ENCODE assay signal across 9 cellular contexts in genomic region chr6:160455484-160456213, GRCh38.
DNase-seq lines count a peak whose midpoint lies in the region; ATAC-seq and TF ChIP-seq lines count a peak whose summit lies in the region.
"Had no signal": no experiment of that assay in that cellular context is flagged by ENCODE, and none has a peak within 500 bp of the region (broad histone marks: within the 10 kb centered on the region; RNA-seq: fewer than 3 reads in every experiment).

No MANE protein-coding gene starts in this region.

- no peaks in the 10 kb centered on the region for H3K4me1 ChIP-seq in GM23338 (ENCODE audit: insufficient read depth)
- no peaks in the 10 kb centered on the region for H3K4me1 ChIP-seq in breast epithelium

- no peaks in the 10 kb centered on the region for H3K9me2 ChIP-seq in GM23338 (ENCODE audit: insufficient read depth)

- no peaks in the 10 kb centered on the region for H3K36me3 ChIP-seq in GM23338 (ENCODE audit: insufficient read depth)
- H3K36me3 ChIP-seq in MG63, result no peaks in the 10 kb centered on the region
- no peaks in the 10 kb centered on the region for H3K36me3 ChIP-seq in breast epithelium

- no peak overlapping the region for H3K4me3 Mint-ChIP-seq in GM23338
- H3K4me3 Mint-ChIP-seq: stimulated activated naive CD8-positive, alpha-beta T cell treated with anti-CD3 and anti-CD28 coated beads, Interleukin-15, Interleukin-2, amounts not matched to agents 100 ng/mL and 50 ng/mL, for 24 hours had no signal

- no peaks in the 10 kb centered on the region for H3F3A ChIP-seq in GM23338 (replicated peaks; ENCODE audit: low read depth)

- H3K27ac ChIP-seq in GM23338 (ENCODE audit: low read depth) (no peak overlapping the region), VCaP (peak overlapping the region; percentile 71), breast epithelium (peak overlapping the region in 1 of 2 donors; percentile 46)

- no peak overlapping the region for H3K27ac Mint-ChIP-seq in GM23338
- H3K27ac Mint-ChIP-seq: stimulated activated naive CD8-positive, alpha-beta T cell treated with anti-CD3 and anti-CD28 coated beads, Interleukin-15, Interleukin-2, amounts not matched to agents 100 ng/mL and 50 ng/mL, for 24 hours had no signal

- TF ChIP-seq CTCF in GM23338 (conservative IDR thresholded peaks at IDR 0.05; ENCODE audit: low read depth in 2 of 2), result peak; percentile 99
- TF ChIP-seq CTCF in VCaP (conservative IDR thresholded peaks at IDR 0.05), result peak; percentile 93
- TF ChIP-seq CTCF in breast epithelium (IDR thresholded peaks at IDR 0.05), result peak; percentile 88 to 98 (median 93)

- no peaks in the 10 kb centered on the region for H3K4me1 Mint-ChIP-seq in GM23338

- no peak overlapping the region for H3K4me2 ChIP-seq in GM23338

- H2AFZ ChIP-seq in GM23338, result peak overlapping the region; percentile 85

- no peaks in the 10 kb centered on the region for H3K36me3 Mint-ChIP-seq in GM23338 (ENCODE audit: low read depth)

- peaks cover 3% of the 10 kb centered on the region for H3K27me3 Mint-ChIP-seq in GM23338 (ENCODE audit: insufficient read depth, low read depth, poor library complexity)

- peak; percentile 87 for DNase-seq in GM03348 (ENCODE audit: low spot score)
- DNase-seq in GM23338 (ENCODE audit: low spot score), result peak; percentile 77
- peak; percentile 28 for DNase-seq in MG63
- DNase-seq in breast epithelium (ENCODE audit: low spot score in 2 of 2), result peak; percentile 33 to 65
- peak; percentile 30 for DNase-seq in kidney glomerular epithelial cell (lab: John Stamatoyannopoulos, UW)
- DNase-seq in stimulated activated CD4-positive, alpha-beta T cell treated with anti-CD3 and anti-CD28 coated beads, Interleukin-1b, Interleukin-23, amount 100 ng/mL, for 24 hours (ENCODE audit: low read depth in 4 of 4, low spot score in 1 of 4), result peak; percentile 42 to 54 (median 48)
- no peak for DNase-seq in GF-D8 (lab: John Stamatoyannopoulos, UW)

- no peaks in the 10 kb centered on the region for H3K9me3 Mint-ChIP-seq in GM23338
- H3K9me3 Mint-ChIP-seq: stimulated activated naive CD8-positive, alpha-beta T cell treated with anti-CD3 and anti-CD28 coated beads, Interleukin-15, Interleukin-2, amounts not matched to agents 100 ng/mL and 50 ng/mL, for 24 hours had no signal

- no peaks in the 10 kb centered on the region for H3K27me3 ChIP-seq in GM23338 (ENCODE audit: insufficient read depth)
- H3K27me3 ChIP-seq in MG63, result no peaks in the 10 kb centered on the region
- no peaks in the 10 kb centered on the region for H3K27me3 ChIP-seq in breast epithelium

- H4K20me1 ChIP-seq in GM23338 (replicated peaks; ENCODE audit: insufficient read depth), result no peaks in the 10 kb centered on the region

- intact Hi-C loops in breast epithelium (cut with DNase I; ENCODE audit: low total_unique reads), result no loop called here

- H3K79me2 ChIP-seq in GM23338 (replicated peaks; ENCODE audit: insufficient read depth), result no peaks in the 10 kb centered on the region

- ATAC-seq in GM23338, result peak; percentile 93

- H3K4me3 ChIP-seq in GM23338, result no peak overlapping the region
- H3K4me3 ChIP-seq in MG63, result no peak overlapping the region
- peak overlapping the region in 1 of 3 donors; percentile 48 for H3K4me3 ChIP-seq in breast epithelium

- H3K9me3 ChIP-seq in MG63 (no peaks in the 10 kb centered on the region), breast epithelium (no peaks in the 10 kb centered on the region)

- no peak for TF ChIP-seq POLR2A in breast epithelium (IDR thresholded peaks at IDR 0.05)

TF ChIP-seq in GM23338, 12 proteins besides CTCF, POLR2A, EP300 and RAD21 (continues in another document):
- no peak for TF ChIP-seq REST (IDR thresholded peaks at IDR 0.05; ENCODE audit: unreplicated experiment)
- TF ChIP-seq EZH2 (IDR thresholded peaks at IDR 0.05; ENCODE audit: low read depth, unreplicated experiment), result no peak
- TF ChIP-seq JUNB (IDR thresholded peaks at IDR 0.05; ENCODE audit: unreplicated experiment), result no peak
- no peak for TF ChIP-seq ZNF462 (CRISPR knock-in tag; IDR thresholded peaks at IDR 0.05)
- no peak for TF ChIP-seq ZNF331 (CRISPR knock-in tag; IDR thresholded peaks at IDR 0.05; ENCODE audit: low read depth)
- no peak for TF ChIP-seq CREB1 (CRISPR knock-in tag; IDR thresholded peaks at IDR 0.05; ENCODE audit: low read depth)
- no peak for TF ChIP-seq NANOG (IDR thresholded peaks at IDR 0.05; ENCODE audit: borderline replicate concordance)
